In the genomic region with DNA sequence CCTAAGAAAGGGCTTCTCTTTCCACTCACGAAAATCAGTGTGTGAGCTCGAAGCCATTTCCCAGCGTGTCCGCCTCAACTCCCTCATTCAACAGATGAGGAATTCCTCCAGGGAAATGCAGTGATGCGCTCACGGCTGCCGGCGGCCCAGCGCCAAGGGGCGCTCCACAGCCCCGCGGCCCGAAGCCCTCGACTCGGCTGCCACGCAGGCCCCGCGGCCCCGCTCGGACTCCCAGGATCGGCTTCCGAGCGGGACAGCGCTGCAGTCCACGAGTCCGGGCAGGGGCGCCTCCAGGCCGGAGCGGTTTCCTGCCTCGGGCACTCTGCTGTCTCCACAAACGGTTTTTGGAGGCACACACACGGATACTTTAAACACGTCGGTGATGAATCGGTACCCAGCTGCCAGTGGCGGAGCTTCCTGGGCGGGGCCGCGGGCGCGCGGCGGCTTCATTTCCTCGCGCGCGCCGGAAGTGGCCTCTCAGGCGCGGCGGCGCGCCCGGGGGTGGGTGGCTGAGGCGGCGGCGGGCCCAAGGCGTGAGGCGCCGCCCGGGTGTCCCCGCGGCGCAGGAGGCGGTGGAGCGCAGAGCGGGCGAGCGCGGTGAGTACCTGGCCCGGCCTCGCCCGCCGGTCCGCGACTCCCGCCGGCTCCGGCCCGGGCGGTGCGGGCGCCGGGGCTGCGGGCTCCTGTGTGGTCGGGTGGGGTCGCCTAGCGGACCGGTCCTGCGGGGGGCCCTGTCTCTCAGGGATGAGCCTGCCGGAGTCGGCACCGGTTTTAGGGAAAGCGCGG, we compare ENCODE assay signal across 8 cellular contexts.
DNase-seq lines count a peak whose midpoint lies in the region; ATAC-seq and TF ChIP-seq lines count a peak whose summit lies in the region.

A gene with protein sequence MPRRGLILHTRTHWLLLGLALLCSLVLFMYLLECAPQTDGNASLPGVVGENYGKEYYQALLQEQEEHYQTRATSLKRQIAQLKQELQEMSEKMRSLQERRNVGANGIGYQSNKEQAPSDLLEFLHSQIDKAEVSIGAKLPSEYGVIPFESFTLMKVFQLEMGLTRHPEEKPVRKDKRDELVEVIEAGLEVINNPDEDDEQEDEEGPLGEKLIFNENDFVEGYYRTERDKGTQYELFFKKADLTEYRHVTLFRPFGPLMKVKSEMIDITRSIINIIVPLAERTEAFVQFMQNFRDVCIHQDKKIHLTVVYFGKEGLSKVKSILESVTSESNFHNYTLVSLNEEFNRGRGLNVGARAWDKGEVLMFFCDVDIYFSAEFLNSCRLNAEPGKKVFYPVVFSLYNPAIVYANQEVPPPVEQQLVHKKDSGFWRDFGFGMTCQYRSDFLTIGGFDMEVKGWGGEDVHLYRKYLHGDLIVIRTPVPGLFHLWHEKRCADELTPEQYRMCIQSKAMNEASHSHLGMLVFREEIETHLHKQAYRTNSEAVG (plus strand): TSS at position 475 of the 786 bp plus-strand sequence. CDS start 16,705 bp downstream, outside the sequence.

- H3K27ac Mint-ChIP-seq in nephron progenitor cell, result peak within 1 kb of the TSS; percentile 99
- peak within 1 kb of the TSS; percentile 99 for H3K27ac Mint-ChIP-seq in stimulated activated naive CD8-positive, alpha-beta T cell treated with anti-CD3 and anti-CD28 coated beads, Interleukin-15, Interleukin-2, amounts not matched to agents 100 ng/mL and 50 ng/mL, for 24 hours

- H3K4me3 ChIP-seq in DND-41 (ENCODE audit: low read depth in 1 of 2, low read length in 2 of 2), result peak within 1 kb of the TSS; percentile 69 to 84

- H3K36me3 ChIP-seq in DND-41 (ENCODE audit: insufficient read depth, low read length) (no peaks in the 10 kb centered on the region; the same call in 1 of the 2 replicates), KOPT-K1 (ENCODE audit: insufficient read depth, low read length) (no peaks in the 10 kb centered on the region)

- TF ChIP-seq CTCF in DND-41 (IDR thresholded peaks at IDR 0.05; ENCODE audit: borderline replicate concordance, extremely low read depth, low read length, poor library complexity, severe bottlenecking) (peak; percentile 2), nephron progenitor cell (IDR thresholded peaks at IDR 0.05) (no peak)

- peak within 1 kb of the TSS; percentile 89 for H3K9ac ChIP-seq in DND-41 (ENCODE audit: low read depth, low read length)

- H3K27ac ChIP-seq in DND-41 (ENCODE audit: low read length) (peak within 1 kb of the TSS; percentile 91), KOPT-K1 (ENCODE audit: low read depth, low read length, poor library complexity, severe bottlenecking) (peak within 1 kb of the TSS; percentile 93)

- peak; percentile 73 for TF ChIP-seq POLR2A in Raji (IDR thresholded peaks at IDR 0.05; ENCODE audit: insufficient read depth, low read depth, low read length)

- H3K9me3 ChIP-seq in DND-41 (ENCODE audit: insufficient read depth, low read length, severe bottlenecking), result no peaks in the 10 kb centered on the region
- H3K9me3 ChIP-seq in KOPT-K1 (ENCODE audit: insufficient read depth, low read length, poor library complexity, severe bottlenecking), result no peaks in the 10 kb centered on the region

- no peaks in the 10 kb centered on the region for H3K9me3 Mint-ChIP-seq in nephron progenitor cell
- H3K9me3 Mint-ChIP-seq in stimulated activated naive CD8-positive, alpha-beta T cell treated with anti-CD3 and anti-CD28 coated beads, Interleukin-15, Interleukin-2, amounts not matched to agents 100 ng/mL and 50 ng/mL, for 24 hours, result no peaks in the 10 kb centered on the region

- H3K4me1 Mint-ChIP-seq in nephron progenitor cell, result peaks cover 33% of the 10 kb centered on the region
- peaks cover 59% of the 10 kb centered on the region for H3K4me1 Mint-ChIP-seq in stimulated activated naive CD8-positive, alpha-beta T cell treated with anti-CD3 and anti-CD28 coated beads, Interleukin-15, Interleukin-2, amounts not matched to agents 100 ng/mL and 50 ng/mL, for 24 hours (ENCODE audit: low read depth)

- peaks cover 21% of the 10 kb centered on the region; the same call in 1 of the 2 replicates for H4K20me1 ChIP-seq in DND-41 (ENCODE audit: insufficient read depth, low read length)

- DNase-seq in DND-41 (peak; percentile 88), fibroblast of the conjunctiva (ENCODE audit: low read depth) (peak; percentile 64), nephron progenitor cell (peak; percentile 83)
- peak; percentile 88 for DNase-seq in activated effector memory CD4-positive, alpha-beta T cell treated with Interleukin-2 at 50 U/mL for 16 hours

- peak within 1 kb of the TSS; percentile 97 for H3K4me3 Mint-ChIP-seq in nephron progenitor cell
- peak within 1 kb of the TSS; percentile 93 for H3K4me3 Mint-ChIP-seq in stimulated activated naive CD8-positive, alpha-beta T cell treated with anti-CD3 and anti-CD28 coated beads, Interleukin-15, Interleukin-2, amounts not matched to agents 100 ng/mL and 50 ng/mL, for 24 hours

- peaks cover 5% of the 10 kb centered on the region for H3K27me3 Mint-ChIP-seq in nephron progenitor cell (ENCODE audit: low read depth, poor library complexity)
- H3K27me3 Mint-ChIP-seq in stimulated activated naive CD8-positive, alpha-beta T cell treated with anti-CD3 and anti-CD28 coated beads, Interleukin-15, Interleukin-2, amounts not matched to agents 100 ng/mL and 50 ng/mL, for 24 hours, result no peaks in the 10 kb centered on the region

- H3K79me2 ChIP-seq in DND-41 (ENCODE audit: insufficient read depth, low read length), result peaks cover 60% of the 10 kb centered on the region

- peak within 1 kb of the TSS; percentile 80 for H2AFZ ChIP-seq in DND-41 (ENCODE audit: low read depth, low read length)

- no peaks in the 10 kb centered on the region for H3K36me3 Mint-ChIP-seq in nephron progenitor cell (ENCODE audit: low read depth)
- peaks cover 10% of the 10 kb centered on the region for H3K36me3 Mint-ChIP-seq in stimulated activated naive CD8-positive, alpha-beta T cell treated with anti-CD3 and anti-CD28 coated beads, Interleukin-15, Interleukin-2, amounts not matched to agents 100 ng/mL and 50 ng/mL, for 24 hours (ENCODE audit: low read depth)

- peak; percentile 71 for ATAC-seq in DND-41 (ENCODE audit: insufficient read depth, low read depth)
- peak; percentile 61 for ATAC-seq in GM21786 (IDR thresholded peaks at IDR 0.05; ENCODE audit: unreplicated experiment)

- no peaks in the 10 kb centered on the region for H3K27me3 ChIP-seq in DND-41 (ENCODE audit: insufficient read depth, low read length, poor library complexity)

- peak within 1 kb of the TSS; percentile 79 for H3K4me2 ChIP-seq in DND-41 (ENCODE audit: insufficient read depth, low read length)

- H3K4me1 ChIP-seq in DND-41 (ENCODE audit: insufficient read depth, low read length), result peaks cover 45% of the 10 kb centered on the region

Comparison
In these comparisons a context has a peak if more than half of its experiments do, and no peak if none do; other contexts are left out.
1. Peak in every context shown above with its lines: DNase-seq, ATAC-seq, H3K4me3 ChIP-seq and H3K27ac ChIP-seq.